ENCODE assay signal across 17 cellular contexts in genomic region chr1:232292246-232292645, GRCh38.
"Had no signal": no experiment of that assay in that cellular context is flagged by ENCODE, and none has a peak within 500 bp of the region (broad histone marks: within the 10 kb centered on the region; RNA-seq: fewer than 3 reads in every experiment).

No MANE protein-coding gene starts in this region.

- ATAC-seq: effector memory CD8-positive, alpha-beta T cell; heart left ventricle; left ventricle myocardium superior; stimulated activated naive B cell treated with anti-CD40 and anti-IgM and Interleukin-4, amounts not matched to agents 10 μg/mL and 1 μg/mL and 100 μg/mL, for 72 hours; upper lobe of right lung had no signal

- H3K36me3 ChIP-seq: heart left ventricle, pancreas, upper lobe of right lung had no signal

- H3K27me3 ChIP-seq: foreskin keratinocyte, heart left ventricle, pancreas, upper lobe of right lung had no signal

- H3K4me3 Mint-ChIP-seq: activated CD4-positive, alpha-beta T cell treated with anti-CD3 and anti-CD28 coated beads, Interleukin-2, amount 10 ng/mL, durations not matched to agents 7 days and 5 days; activated naive CD4-positive, alpha-beta T cell treated with anti-CD3 and anti-CD28 coated beads for 36 hours; central memory CD8-positive, alpha-beta T cell; dendritic cell treated with granulocyte-macrophage colony-stimulating factor and Interleukin-4, amounts not matched to agents 40 ng/mL and 50 ng/mL, for 4 days; effector memory CD8-positive, alpha-beta T cell; neural crest cell; stimulated activated naive B cell treated with anti-CD40 and anti-IgM and Interleukin-4, amounts not matched to agents 10 μg/mL and 1 μg/mL and 100 μg/mL, for 72 hours had no signal

- H3K27ac ChIP-seq: foreskin keratinocyte, heart left ventricle, pancreas, upper lobe of right lung had no signal

- H3K4me3 ChIP-seq: heart left ventricle, pancreas, upper lobe of right lung had no signal

- H3K9me3 Mint-ChIP-seq: activated CD4-positive, alpha-beta T cell treated with anti-CD3 and anti-CD28 coated beads, Interleukin-2, amount 10 ng/mL, durations not matched to agents 7 days and 5 days; activated naive CD4-positive, alpha-beta T cell treated with anti-CD3 and anti-CD28 coated beads for 36 hours; central memory CD8-positive, alpha-beta T cell; dendritic cell treated with granulocyte-macrophage colony-stimulating factor and Interleukin-4, amounts not matched to agents 40 ng/mL and 50 ng/mL, for 4 days; effector memory CD8-positive, alpha-beta T cell; neural crest cell; stimulated activated naive B cell treated with anti-CD40 and anti-IgM and Interleukin-4, amounts not matched to agents 10 μg/mL and 1 μg/mL and 100 μg/mL, for 72 hours had no signal

- H3K27ac Mint-ChIP-seq: activated CD4-positive, alpha-beta T cell treated with anti-CD3 and anti-CD28 coated beads, Interleukin-2, amount 10 ng/mL, durations not matched to agents 7 days and 5 days; activated naive CD4-positive, alpha-beta T cell treated with anti-CD3 and anti-CD28 coated beads for 36 hours; dendritic cell treated with granulocyte-macrophage colony-stimulating factor and Interleukin-4, amounts not matched to agents 40 ng/mL and 50 ng/mL, for 4 days; effector memory CD8-positive, alpha-beta T cell; stimulated activated naive B cell treated with anti-CD40 and anti-IgM and Interleukin-4, amounts not matched to agents 10 μg/mL and 1 μg/mL and 100 μg/mL, for 72 hours had no signal

- H3K27me3 Mint-ChIP-seq: stimulated activated naive B cell treated with anti-CD40 and anti-IgM and Interleukin-4, amounts not matched to agents 10 μg/mL and 1 μg/mL and 100 μg/mL, for 72 hours had no signal

- H3K36me3 Mint-ChIP-seq: stimulated activated naive B cell treated with anti-CD40 and anti-IgM and Interleukin-4, amounts not matched to agents 10 μg/mL and 1 μg/mL and 100 μg/mL, for 72 hours had no signal

- H3K4me1 ChIP-seq: pancreas had no signal

- H3K4me1 Mint-ChIP-seq: neural crest cell; stimulated activated naive B cell treated with anti-CD40 and anti-IgM and Interleukin-4, amounts not matched to agents 10 μg/mL and 1 μg/mL and 100 μg/mL, for 72 hours had no signal

- H3K9me3 ChIP-seq: heart left ventricle, pancreas, upper lobe of right lung had no signal

- DNase-seq: activated CD4-positive, alpha-beta T cell treated with anti-CD3 and anti-CD28 coated beads, Interleukin-2, amount 10 ng/mL, durations not matched to agents 7 days and 5 days; activated CD4-positive, CD25-positive, alpha-beta regulatory T cell; activated CD8-positive, alpha-beta memory T cell treated with anti-CD3 and anti-CD28 coated beads for 24 hours; activated naive CD4-positive, alpha-beta T cell treated with anti-CD3 and anti-CD28 coated beads for 36 hours; effector memory CD8-positive, alpha-beta T cell; erythroblast; heart left ventricle; left ventricle myocardium superior; mesendoderm; pancreas; stimulated activated naive B cell treated with anti-CD40 and anti-IgM and Interleukin-4, amounts not matched to agents 10 μg/mL and 1 μg/mL and 100 μg/mL, for 72 hours; T-helper 2 cell; upper lobe of right lung had no signal
